ENCODE assay signal across 29 cellular contexts in genomic region chr7:149469806-149470205, GRCh38.
"Had no signal": no experiment of that assay in that cellular context is flagged by ENCODE, and none has a peak within 500 bp of the region (broad histone marks: within the 10 kb centered on the region; RNA-seq: fewer than 3 reads in every experiment).

No MANE protein-coding gene starts in this region.

- ATAC-seq: activated CD8-positive, alpha-beta T cell treated with anti-CD3 and anti-CD28 coated beads for 36 hours; T-helper 17 cell; WTC11 had no signal

- H3K4me1 ChIP-seq: Peyer's patch, SJSA1 had no signal

- DNase-seq: activated CD4-positive, alpha-beta T cell treated with anti-CD3 and anti-CD28 coated beads for 48 hours; activated CD4-positive, CD25-positive, alpha-beta regulatory T cell treated with anti-CD3 and anti-CD28 coated beads, Interleukin-2, amount 50 U/mL, for 72 hours; activated CD8-positive, alpha-beta T cell treated with anti-CD3 and anti-CD28 coated beads for 36 hours; activated effector memory CD4-positive, alpha-beta T cell treated with Interleukin-2 at 50 U/mL for 16 hours; activated naive CD4-positive, alpha-beta T cell; activated T-cell treated with anti-CD3 and anti-CD28 coated beads, Interleukin-2, amount 50 U/mL, for 24 hours; amygdala; brain microvascular endothelial cell; Kasumi-1; KBM-7; MV-4-11; NCI-H1092 treated with DMSO at 0.1 percent for 48 hours; NCI-H1417 treated with DMSO at 0.1 percent for 48 hours; NCI-H1694; NCI-H2029; NCI-H2107; NCI-H2171 treated with DMSO at 0.1 percent for 48 hours; NCI-H226; NCI-H510A; NCI-H526 treated with DMSO at 0.1 percent for 48 hours; NCI-H82; OCI-M1; Peyer's patch; SHP77; T-helper 17 cell; T-helper 9 cell had no signal

- H3K27me3 ChIP-seq: brain microvascular endothelial cell, cardiac muscle cell, Peyer's patch, SJSA1 had no signal

- H3K9me3 ChIP-seq: Peyer's patch had no signal

- H3K4me3 ChIP-seq: cardiac muscle cell, Peyer's patch, SJSA1 had no signal

- H3K27ac ChIP-seq: brain microvascular endothelial cell, cardiac muscle cell, Peyer's patch, SJSA1 had no signal
